Comparison of ENCODE assay signal across 8 cellular contexts in genomic region chr14:68662826-68663225, GRCh38.
DNase-seq lines count a peak whose midpoint lies in the region; ATAC-seq and TF ChIP-seq lines count a peak whose summit lies in the region.
"Not testable (repeated sequence)": the region's sequence is repeated elsewhere in the genome, so short reads cannot be mapped to it uniquely, and the experiment has no call there.

No MANE protein-coding gene starts in this region.

- H3K4me1 Mint-ChIP-seq in activated CD4-positive, alpha-beta memory T cell treated with anti-CD3 and anti-CD28 coated beads, Interleukin-2, amount 10 ng/mL, durations not matched to agents 7 days and 5 days = peaks cover 34% of the 10 kb centered on the region
- H3K4me1 Mint-ChIP-seq in activated naive CD8-positive, alpha-beta T cell treated with anti-CD3 and anti-CD28 coated beads for 36 hours = peaks cover 32% of the 10 kb centered on the region
- peaks cover 31% of the 10 kb centered on the region for H3K4me1 Mint-ChIP-seq in memory B cell

- ATAC-seq in memory B cell (ENCODE audit: low read depth) = not testable (repeated sequence)

- not testable (repeated sequence) for TF ChIP-seq POLR2A in Peyer's patch (IDR thresholded peaks at IDR 0.05); esophagus muscularis mucosa (IDR thresholded peaks at IDR 0.05; ENCODE audit: low read depth); stomach (IDR thresholded peaks at IDR 0.05)

- H3K4me1 ChIP-seq in BLaER1 treated with 17β-estradiol and CSF1 and Interleukin-3, amounts not matched to agents 10 nM and 100 nM = peaks cover 69 to 96% (median 88%) of the 10 kb centered on the region in 10 experiments
- H3K4me1 ChIP-seq in Peyer's patch = peaks cover 0 to 23% (median 0%) of the 10 kb centered on the region in 4 donors
- peaks cover 39 to 98% (median 87%) of the 10 kb centered on the region in 4 donors for H3K4me1 ChIP-seq in esophagus muscularis mucosa
- H3K4me1 ChIP-seq in osteoblast (ENCODE audit: insufficient read depth, low read length) = peaks cover 39% of the 10 kb centered on the region
- peaks cover 32 to 76% (median 48%) of the 10 kb centered on the region in 4 donors for H3K4me1 ChIP-seq in stomach

- CTCF ChIA-PET in activated CD4-positive, alpha-beta memory T cell treated with anti-CD3 and anti-CD28 coated beads, Interleukin-2, amount 10 ng/mL, durations not matched to agents 7 days and 5 days (lab: Charles Lee) = interaction anchor here (1.0 to 1.9 kb wide), 2 partner anchors 23 to 413 kb away, joined by 3 to 5 read pairs; no protein-coding TSS in a partner anchor

- WGBS in esophagus muscularis mucosa = 97% methylated on average over 5 of the region's 6 CpGs
- 80 to 91% (median 82%) methylated on average over 5 to 6 of the region's 6 CpGs for WGBS in stomach, 5 donors

- not testable (repeated sequence) for H4K20me1 ChIP-seq in BLaER1 treated with 17β-estradiol and CSF1 and Interleukin-3, amounts not matched to agents 10 nM and 100 nM; osteoblast (ENCODE audit: insufficient read depth, low read length)

- not testable (repeated sequence) for DNase-seq in Peyer's patch; activated CD4-positive, alpha-beta memory T cell treated with anti-CD3 and anti-CD28 coated beads, Interleukin-2, amount 10 ng/mL, durations not matched to agents 7 days and 5 days; activated naive CD8-positive, alpha-beta T cell treated with anti-CD3 and anti-CD28 coated beads for 36 hours; esophagus muscularis mucosa (ENCODE audit: extremely low spot score); memory B cell (ENCODE audit: low spot score in 2 of 2); osteoblast (ENCODE audit: insufficient read length, low spot score, missing footprints); stomach

- peak overlapping the region; percentile 70 for H3K4me3 Mint-ChIP-seq in activated CD4-positive, alpha-beta memory T cell treated with anti-CD3 and anti-CD28 coated beads, Interleukin-2, amount 10 ng/mL, durations not matched to agents 7 days and 5 days
- not testable (repeated sequence) for H3K4me3 Mint-ChIP-seq in activated naive CD8-positive, alpha-beta T cell treated with anti-CD3 and anti-CD28 coated beads for 36 hours
- H3K4me3 Mint-ChIP-seq in memory B cell = peak overlapping the region; percentile 92

- intact Hi-C loops in esophagus muscularis mucosa (cut with DNase I); stomach (cut with DNase I; ENCODE audit: low total_unique reads): not testable (repeated sequence)

- H3K79me2 ChIP-seq in osteoblast (ENCODE audit: insufficient read depth, low read length) = not testable (repeated sequence)

- not testable (repeated sequence) for H2AFZ ChIP-seq in osteoblast (ENCODE audit: low read length)

- not testable (repeated sequence) for H3K9ac ChIP-seq in BLaER1 treated with 17β-estradiol and CSF1 and Interleukin-3, amounts not matched to agents 10 nM and 100 nM

- H3K4me3 ChIP-seq in BLaER1 treated with 17β-estradiol and CSF1 and Interleukin-3, amounts not matched to agents 10 nM and 100 nM; Peyer's patch; esophagus muscularis mucosa; osteoblast (ENCODE audit: insufficient read depth, low read length): not testable (repeated sequence)
- H3K4me3 ChIP-seq in stomach = peak overlapping the region in 1 of 4 donors; percentile 14

- H3K27ac Mint-ChIP-seq in activated CD4-positive, alpha-beta memory T cell treated with anti-CD3 and anti-CD28 coated beads, Interleukin-2, amount 10 ng/mL, durations not matched to agents 7 days and 5 days = peak overlapping the region; percentile 79
- H3K27ac Mint-ChIP-seq in activated naive CD8-positive, alpha-beta T cell treated with anti-CD3 and anti-CD28 coated beads for 36 hours = peak overlapping the region; percentile 71
- H3K27ac Mint-ChIP-seq in memory B cell = peak overlapping the region; percentile 95

- not testable (repeated sequence) for H3K36me3 Mint-ChIP-seq in activated CD4-positive, alpha-beta memory T cell treated with anti-CD3 and anti-CD28 coated beads, Interleukin-2, amount 10 ng/mL, durations not matched to agents 7 days and 5 days (ENCODE audit: low read depth); activated naive CD8-positive, alpha-beta T cell treated with anti-CD3 and anti-CD28 coated beads for 36 hours; memory B cell

- not testable (repeated sequence) for H3K27me3 Mint-ChIP-seq in activated CD4-positive, alpha-beta memory T cell treated with anti-CD3 and anti-CD28 coated beads, Interleukin-2, amount 10 ng/mL, durations not matched to agents 7 days and 5 days; activated naive CD8-positive, alpha-beta T cell treated with anti-CD3 and anti-CD28 coated beads for 36 hours; memory B cell

- not testable (repeated sequence) for H3K27me3 ChIP-seq in BLaER1 treated with 17β-estradiol and CSF1 and Interleukin-3, amounts not matched to agents 10 nM and 100 nM; Peyer's patch; esophagus muscularis mucosa; osteoblast (ENCODE audit: insufficient read depth, low read length); stomach

- H3K9me3 Mint-ChIP-seq in activated CD4-positive, alpha-beta memory T cell treated with anti-CD3 and anti-CD28 coated beads, Interleukin-2, amount 10 ng/mL, durations not matched to agents 7 days and 5 days; activated naive CD8-positive, alpha-beta T cell treated with anti-CD3 and anti-CD28 coated beads for 36 hours; memory B cell: not testable (repeated sequence)

- not testable (repeated sequence) for TF ChIP-seq CTCF in Peyer's patch (IDR thresholded peaks at IDR 0.05); esophagus muscularis mucosa (IDR thresholded peaks at IDR 0.05); osteoblast (IDR thresholded peaks at IDR 0.05; ENCODE audit: extremely low read depth, low read depth, low read length); stomach (IDR thresholded peaks at IDR 0.05)

- peak overlapping the region in 10 of 11 experiments; percentile 1 to 81 (median 32); a peak in 9 of 22 replicates for H3K4me2 ChIP-seq in BLaER1 treated with 17β-estradiol and CSF1 and Interleukin-3, amounts not matched to agents 10 nM and 100 nM
- H3K4me2 ChIP-seq in osteoblast (ENCODE audit: insufficient read depth, low read length) = not testable (repeated sequence)

- not testable (repeated sequence) for TF ChIP-seq EP300 in esophagus muscularis mucosa (IDR thresholded peaks at IDR 0.05); stomach (IDR thresholded peaks at IDR 0.05)

- peaks cover 0 to 41% (median 12%) of the 10 kb centered on the region in 11 experiments; a peak in 10 of 22 replicates for H3K9me3 ChIP-seq in BLaER1 treated with 17β-estradiol and CSF1 and Interleukin-3, amounts not matched to agents 10 nM and 100 nM (replicated peaks in 1 of 11)
- not testable (repeated sequence) for H3K9me3 ChIP-seq in Peyer's patch; esophagus muscularis mucosa; osteoblast (ENCODE audit: low read depth, low read length); stomach

- POLR2A ChIA-PET in activated CD4-positive, alpha-beta memory T cell treated with anti-CD3 and anti-CD28 coated beads, Interleukin-2, amount 10 ng/mL, durations not matched to agents 7 days and 5 days (lab: Charles Lee) = interaction anchor here (1.0 to 3.7 kb wide), 10 partner anchors 21 to 379 kb away, joined by 3 to 39 read pairs (median 10); no protein-coding TSS in a partner anchor

- not testable (repeated sequence) for H3K36me3 ChIP-seq in BLaER1 treated with 17β-estradiol and CSF1 and Interleukin-3, amounts not matched to agents 10 nM and 100 nM; Peyer's patch; esophagus muscularis mucosa; osteoblast (ENCODE audit: insufficient read depth, low read length); stomach

- H3K27ac ChIP-seq in BLaER1 treated with 17β-estradiol and CSF1 and Interleukin-3, amounts not matched to agents 10 nM and 100 nM = peak overlapping the region in 6 of 11 experiments; percentile 1 to 42 (median 34); a peak in 9 of 22 replicates
- peak overlapping the region; percentile 56 to 66 (median 64) for H3K27ac ChIP-seq in Peyer's patch
- H3K27ac ChIP-seq in esophagus muscularis mucosa (replicated peaks in 1 of 4) = peak overlapping the region; percentile 80 to 89 (median 87)
- peak overlapping the region; percentile 86 for H3K27ac ChIP-seq in osteoblast (ENCODE audit: low read depth, low read length)
- peak overlapping the region; percentile 19 to 77 (median 75) for H3K27ac ChIP-seq in stomach

Comparison
In these comparisons a context has a peak if more than half of its experiments do, and no peak if none do; other contexts are left out.
1. H3K27ac ChIP-seq: peak in every context shown above with its lines; median percentile 87 in esophagus muscularis mucosa; 86 in osteoblast; 75 in stomach; 64 in Peyer's patch; 34 in BLaER1 treated with 17β-estradiol and CSF1 and Interleukin-3, amounts not matched to agents 10 nM and 100 nM.